Comparison of ENCODE assay signal across 10 cellular contexts in genomic region chr10:99548041-99548530, GRCh38. TPM values are rescaled to one million over a fixed set of nuclear protein-coding genes. Genes with fewer than 3 reads are reported as not detected.
DNase-seq lines count a peak whose midpoint lies in the region; ATAC-seq, FAIRE-seq and TF ChIP-seq lines count a peak whose summit lies in the region.
"Had no signal": no experiment of that assay in that cellular context is flagged by ENCODE, and none has a peak within 500 bp of the region (broad histone marks: within the 10 kb centered on the region; RNA-seq: fewer than 3 reads in every experiment).

No MANE protein-coding gene starts in this region.

- no peak overlapping the region for H3K27ac Mint-ChIP-seq in effector memory CD8-positive, alpha-beta T cell

- no peaks in the 10 kb centered on the region for H4K20me1 ChIP-seq in keratinocyte (ENCODE audit: control insufficient read depth, extremely low read depth, insufficient read depth, low read length)

- H3K36me3 ChIP-seq in Peyer's patch = no peaks in the 10 kb centered on the region
- no peaks in the 10 kb centered on the region for H3K36me3 ChIP-seq in keratinocyte (ENCODE audit: control insufficient read depth in 2 of 2, extremely low read depth in 1 of 2, insufficient read depth in 2 of 2, low read length in 2 of 2)
- H3K36me3 ChIP-seq: spleen had no signal

- DNase-seq in AG10803 (ENCODE audit: low read depth) (peak; percentile 11), Peyer's patch (no peak), keratinocyte (ENCODE audit: low read depth, low spot score) (no peak), kidney tubule cell (ENCODE audit: low spot score) (no peak), medulla oblongata (ENCODE audit: extremely low spot score) (no peak)
- DNase-seq in effector memory CD8-positive, alpha-beta T cell = no peak
- DNase-seq: effector CD4-positive, alpha-beta T cell; spleen had no signal

- TF ChIP-seq POLR2A in Peyer's patch (IDR thresholded peaks at IDR 0.05) = no peak

- FAIRE-seq in keratinocyte (lab: Jason Lieb, UNC) = peak; percentile 75

- H3K9me3 ChIP-seq in Peyer's patch (no peaks in the 10 kb centered on the region), keratinocyte (ENCODE audit: control insufficient read depth, low read depth, low read length) (no peaks in the 10 kb centered on the region)
- H3K9me3 ChIP-seq: spleen had no signal

- no peaks in the 10 kb centered on the region for H3K4me1 Mint-ChIP-seq in effector memory CD8-positive, alpha-beta T cell (ENCODE audit: low read depth in 2 of 2)

- H3K4me2 ChIP-seq in keratinocyte (ENCODE audit: control insufficient read depth, extremely low read depth, insufficient read depth, low read depth, low read length) = no peak overlapping the region

- TF ChIP-seq CTCF in AG10803 (conservative IDR thresholded peaks at IDR 0.05; ENCODE audit: low read length) (peak; percentile 37), Peyer's patch (IDR thresholded peaks at IDR 0.05) (peak in 4 of 6 experiments; percentile 8 to 42 (median 35)), keratinocyte (optimal IDR thresholded peaks at IDR 0.05 in 1 of 3, IDR thresholded peaks at IDR 0.05 in 1 of 3, conservative IDR thresholded peaks at IDR 0.05 in 1 of 3; ENCODE audit: extremely low read depth in 1 of 3, insufficient read depth in 2 of 3, low read length in 3 of 3) (peak; percentile 45 to 72 (median 59))

- ATAC-seq in GM18498 (IDR thresholded peaks at IDR 0.05; ENCODE audit: unreplicated experiment) (peak; percentile 67), GM19397 (IDR thresholded peaks at IDR 0.05; ENCODE audit: unreplicated experiment) (no peak)
- ATAC-seq in effector memory CD8-positive, alpha-beta T cell (replicated peaks) = no peak

- H3K27ac ChIP-seq in Peyer's patch (no peak overlapping the region), keratinocyte (ENCODE audit: control insufficient read depth, insufficient read depth, low read length) (no peak overlapping the region)
- H3K27ac ChIP-seq: spleen had no signal

- H3K27me3 Mint-ChIP-seq in effector memory CD8-positive, alpha-beta T cell = peaks cover 36 to 73% of the 10 kb centered on the region in 2 donors

- no peaks in the 10 kb centered on the region for H3K9me1 ChIP-seq in keratinocyte (ENCODE audit: control insufficient read depth, extremely low read depth, insufficient read depth, low read length)

- H3K9ac ChIP-seq in keratinocyte (ENCODE audit: control insufficient read depth, extremely low read depth, insufficient read depth, low read length) = no peak overlapping the region

- H3K4me1 ChIP-seq in Peyer's patch (no peaks in the 10 kb centered on the region), keratinocyte (ENCODE audit: control insufficient read depth, extremely low read depth, insufficient read depth, low read length) (peaks cover 6% of the 10 kb centered on the region)

- dilution Hi-C loops in keratinocyte (cut with MboI; ENCODE audit: extremely low pct_ligation_motif_present, low sequenced_read_pairs) = no loop called here

- H2AFZ ChIP-seq in keratinocyte (ENCODE audit: control insufficient read depth, low read length) = no peak overlapping the region

- peaks cover 2% of the 10 kb centered on the region for H3K36me3 Mint-ChIP-seq in effector memory CD8-positive, alpha-beta T cell (ENCODE audit: insufficient read depth)

- no peak overlapping the region for H3K4me3 Mint-ChIP-seq in effector memory CD8-positive, alpha-beta T cell

- H3K27me3 ChIP-seq in Peyer's patch (no peaks in the 10 kb centered on the region), keratinocyte (ENCODE audit: control insufficient read depth, extremely low read depth, insufficient read depth, low read length) (peaks cover 21% of the 10 kb centered on the region)

- H3K4me3 ChIP-seq in AG10803 (ENCODE audit: low read length) (no peak overlapping the region), Peyer's patch (no peak overlapping the region), keratinocyte (ENCODE audit: control insufficient read depth in 2 of 3, extremely low read depth in 1 of 3, insufficient read depth in 2 of 3, low read depth in 1 of 3, low read length in 3 of 3) (no peak overlapping the region)
- H3K4me3 ChIP-seq: spleen had no signal

- no peaks in the 10 kb centered on the region for H3K79me2 ChIP-seq in keratinocyte (ENCODE audit: control insufficient read depth, insufficient read depth, low read length)

- no peaks in the 10 kb centered on the region for H3K9me3 Mint-ChIP-seq in effector memory CD8-positive, alpha-beta T cell

RNA-seq across cellular contexts. Expression of gene NKX2-3, which starts 15.3 kb away (rescaled TPM):
- total RNA-seq in Peyer's patch = 10 to 100 TPM in 2 of 4 donors, 1 to 10 TPM in 2; 4.9 to 19.0 (median 8.7) TPM
- not detected in 3 replicates for polyA plus RNA-seq in keratinocyte
- polyA plus RNA-seq in keratinocyte (2011; ENCODE audit: low read depth) = not detected
- not detected in 2 replicates for polyA plus RNA-seq in keratinocyte (2011; cell fraction: cytosol; rRNA removed)
- polyA plus RNA-seq in keratinocyte (2011; cell fraction: nucleus; rRNA removed) = not detected in 2 replicates
- polyA plus RNA-seq in keratinocyte (2012; ENCODE audit: low replicate concordance) = not detected in 2 replicates
- not detected in 3 replicates for polyA minus RNA-seq in keratinocyte
- polyA minus RNA-seq in keratinocyte (2011; cell fraction: cytosol; rRNA and poly(A)+ RNA removed) = not detected
- polyA minus RNA-seq in keratinocyte (2011; cell fraction: nucleus; rRNA and poly(A)+ RNA removed) = not detected in 2 replicates
